In the genomic region with DNA sequence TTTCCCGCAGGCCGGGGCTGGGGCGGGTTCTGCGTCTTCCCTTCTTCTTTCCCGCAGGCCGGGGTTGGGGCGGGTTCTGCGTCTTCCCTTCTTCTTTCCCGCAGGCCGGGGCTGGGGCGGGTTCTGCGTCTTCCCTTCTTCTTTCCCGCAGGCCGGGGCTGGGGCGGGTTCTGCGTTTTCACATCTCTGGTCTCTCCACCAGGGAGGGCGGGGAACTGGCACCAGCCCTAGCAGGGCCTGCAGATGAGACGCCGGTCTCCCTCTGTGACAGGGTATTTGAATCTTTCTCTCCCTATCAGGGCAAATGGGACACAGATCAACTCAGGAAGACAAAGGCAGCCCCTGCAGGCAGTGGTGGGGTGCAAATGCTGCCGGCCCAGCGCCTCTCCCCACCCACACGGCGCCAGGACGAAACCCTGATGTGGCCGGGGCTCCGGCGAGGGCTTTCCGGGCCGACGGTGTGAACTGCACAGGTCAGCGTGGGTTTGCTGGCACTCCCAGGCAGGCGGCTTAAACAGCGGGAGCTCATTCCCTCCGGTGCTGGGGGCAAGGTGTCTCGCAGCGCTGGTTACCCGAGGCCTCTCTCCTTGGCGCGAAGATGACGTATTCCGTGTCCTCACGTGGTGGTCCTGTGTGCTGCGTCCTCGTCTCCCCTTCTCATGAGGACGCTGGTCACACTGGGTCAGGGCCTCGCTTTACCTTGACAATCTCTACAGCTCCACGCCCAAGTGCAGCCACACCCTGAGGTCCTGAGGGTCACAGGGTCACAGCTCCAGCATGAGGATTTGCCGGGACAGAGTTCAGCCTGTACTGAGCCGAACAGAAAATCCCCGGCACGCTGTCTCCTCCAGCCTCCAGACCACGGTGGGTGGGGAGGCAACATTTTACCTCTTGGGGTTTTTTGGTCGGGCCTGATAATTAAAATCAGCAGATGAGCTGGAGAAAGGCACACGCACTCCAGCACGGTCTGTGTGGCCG, we compare ENCODE assay signal across 26 cellular contexts. TPM values are rescaled to one million over a fixed set of nuclear protein-coding genes. Genes with fewer than 3 reads are reported as not detected.
A peak's percentile ranks its signal among the peaks of the same experiment; 100 is the strongest.
DNase-seq lines count a peak whose midpoint lies in the region; ATAC-seq and TF ChIP-seq lines count a peak whose summit lies in the region.
"Had no signal": no experiment of that assay in that cellular context is flagged by ENCODE, and none has a peak within 500 bp of the region (broad histone marks: within the 10 kb centered on the region; RNA-seq: fewer than 3 reads in every experiment).

No MANE protein-coding gene starts in this region.

- H4K8ac ChIP-seq in trophoblast cell (ENCODE audit: low read depth, low read length) = no peak overlapping the region

- no peak overlapping the region for H2BK12ac ChIP-seq in trophoblast cell (ENCODE audit: low read length)

- H3K4me1 ChIP-seq in heart left ventricle = peaks cover 0 to 21% (median 7%) of the 10 kb centered on the region in 12 donors
- H3K4me1 ChIP-seq in heart right ventricle = peaks cover 3 to 16% (median 8%) of the 10 kb centered on the region in 9 donors
- H3K4me1 ChIP-seq in trophoblast cell (ENCODE audit: control insufficient read depth in 1 of 2, insufficient read depth in 2 of 2, low read length in 2 of 2) = peaks cover 8 to 12% of the 10 kb centered on the region in 2 experiments
- H3K4me1 ChIP-seq in upper lobe of right lung = peaks cover 17% of the 10 kb centered on the region
- H3K4me1 ChIP-seq: neural progenitor cell had no signal

- H3K4me3 ChIP-seq in heart left ventricle (no peak overlapping the region), heart right ventricle (no peak overlapping the region), trophoblast cell (ENCODE audit: low read depth, low read length) (no peak overlapping the region), upper lobe of right lung (no peak overlapping the region)
- H3K4me3 ChIP-seq: A549, body of pancreas, esophagus squamous epithelium, neural progenitor cell, SK-N-MC had no signal

- no peak overlapping the region for H4K12ac ChIP-seq in trophoblast cell (ENCODE audit: low read depth, low read length)

- intact Hi-C loops in heart left ventricle (cut with DNase I) = no loop called here
- intact Hi-C loops in heart right ventricle (cut with DNase I) = no loop called here
- intact Hi-C loops in upper lobe of right lung (cut with DNase I) = no loop called here

- peaks cover 5% of the 10 kb centered on the region for H3K9me3 Mint-ChIP-seq in glutamatergic neuron (ENCODE audit: unreplicated experiment)
- H3K9me3 Mint-ChIP-seq: activated B cell treated with CpG ODN at 0.5 μM for 24 hours; neural progenitor cell; stimulated activated naive B cell treated with anti-CD40 and anti-IgM and Interleukin-4, amounts not matched to agents 10 μg/mL and 1 μg/mL and 100 μg/mL, for 72 hours had no signal

- no peak overlapping the region for H3K9ac ChIP-seq in trophoblast cell (ENCODE audit: low read length)
- H3K9ac ChIP-seq: neural progenitor cell had no signal

- no peak overlapping the region for H3K4me3 Mint-ChIP-seq in glutamatergic neuron (ENCODE audit: unreplicated experiment)
- H3K4me3 Mint-ChIP-seq: activated B cell treated with CpG ODN at 0.5 μM for 24 hours; neural progenitor cell; stimulated activated naive B cell treated with anti-CD40 and anti-IgM and Interleukin-4, amounts not matched to agents 10 μg/mL and 1 μg/mL and 100 μg/mL, for 72 hours had no signal

- no peaks in the 10 kb centered on the region for H3K36me3 Mint-ChIP-seq in glutamatergic neuron (ENCODE audit: unreplicated experiment)

- no peak for ATAC-seq in heart left ventricle
- no peak for ATAC-seq in heart right ventricle
- no peak for ATAC-seq in upper lobe of right lung
- ATAC-seq: A549; body of pancreas; foreskin keratinocyte; stimulated activated naive B cell treated with anti-CD40 and anti-IgM and Interleukin-4, amounts not matched to agents 10 μg/mL and 1 μg/mL and 100 μg/mL, for 72 hours had no signal

- no peak overlapping the region for H3K18ac ChIP-seq in trophoblast cell (ENCODE audit: low read length)

- no peak overlapping the region for H3K27ac ChIP-seq in heart left ventricle
- no peak overlapping the region for H3K27ac ChIP-seq in heart right ventricle
- no peak overlapping the region for H3K27ac ChIP-seq in trophoblast cell (ENCODE audit: low read depth, low read length)
- no peak overlapping the region for H3K27ac ChIP-seq in upper lobe of right lung
- H3K27ac ChIP-seq: A549, body of pancreas, esophagus squamous epithelium, foreskin keratinocyte, neural progenitor cell, SK-N-MC had no signal

- DNase-seq in heart left ventricle (peak in 3 of 5 donors; percentile 12 to 57 (median 19)), heart right ventricle (no peak), glutamatergic neuron (peak; percentile 19), trophoblast cell (no peak), upper lobe of right lung (peak; percentile 60), dedifferentiated amniotic fluid mesenchymal stem cell (ENCODE audit: extremely low spot score) (no peak), NCI-H146 (lab: John Stamatoyannopoulos, UW) (no peak), NCI-H446 (lab: John Stamatoyannopoulos, UW) (no peak)
- DNase-seq: activated B cell treated with CpG ODN at 0.5 μM for 24 hours; activated CD4-positive, alpha-beta T cell treated with anti-CD3 and anti-CD28 coated beads, Interleukin-2, amount 50 U/mL, for 4 hours; activated naive CD4-positive, alpha-beta T cell; CD4-positive, alpha-beta memory T cell; esophagus squamous epithelium; foreskin keratinocyte; kidney glomerular epithelial cell; mesenchymal stem cell; NCI-H1694; NCI-H2171; NCI-H510A; RPMI8226; stimulated activated naive B cell treated with anti-CD40 and anti-IgM and Interleukin-4, amounts not matched to agents 10 μg/mL and 1 μg/mL and 100 μg/mL, for 72 hours had no signal

- no peak overlapping the region for H2AFZ ChIP-seq in trophoblast cell (ENCODE audit: insufficient read depth, low read length, poor library complexity)
- H2AFZ ChIP-seq: neural progenitor cell had no signal

- no peak overlapping the region for H3K23ac ChIP-seq in trophoblast cell (ENCODE audit: low read length)

- no peaks in the 10 kb centered on the region for H3K4me1 Mint-ChIP-seq in glutamatergic neuron (ENCODE audit: low read depth, unreplicated experiment)
- H3K4me1 Mint-ChIP-seq: activated B cell treated with CpG ODN at 0.5 μM for 24 hours had no signal

- no peak overlapping the region for H3K27ac Mint-ChIP-seq in glutamatergic neuron (ENCODE audit: unreplicated experiment)
- H3K27ac Mint-ChIP-seq: activated B cell treated with CpG ODN at 0.5 μM for 24 hours; stimulated activated naive B cell treated with anti-CD40 and anti-IgM and Interleukin-4, amounts not matched to agents 10 μg/mL and 1 μg/mL and 100 μg/mL, for 72 hours had no signal

- H3K9me3 ChIP-seq in heart left ventricle (no peaks in the 10 kb centered on the region), heart right ventricle (no peaks in the 10 kb centered on the region), trophoblast cell (ENCODE audit: insufficient read depth, low read depth, low read length) (peaks cover 9% of the 10 kb centered on the region), upper lobe of right lung (no peaks in the 10 kb centered on the region)
- H3K9me3 ChIP-seq: A549, body of pancreas, esophagus squamous epithelium had no signal

- TF ChIP-seq POLR2A in heart left ventricle (IDR thresholded peaks at IDR 0.05) = no peak

- H3K79me2 ChIP-seq in trophoblast cell (ENCODE audit: control insufficient read depth, insufficient read depth, low read length, poor library complexity) = no peaks in the 10 kb centered on the region

- no peak overlapping the region for H3K4me2 ChIP-seq in trophoblast cell (ENCODE audit: low read length)
- H3K4me2 ChIP-seq: A549, neural progenitor cell had no signal

- 91 to 96% (median 95%) methylated on average over 45 to 50 of the region's 56 CpGs for WGBS in heart left ventricle, 4 donors
- WGBS in heart right ventricle, 2 donors = 92 to 95% methylated on average over 48 to 49 of the region's 56 CpGs
- WGBS in trophoblast cell (ENCODE audit: extremely low coverage, insufficient coverage, insufficient read length) = no CpG with 5 or more reads among the region's 56 CpGs

- TF ChIP-seq CTCF in heart left ventricle (IDR thresholded peaks at IDR 0.05) = no peak
- no peak for TF ChIP-seq CTCF in heart right ventricle (IDR thresholded peaks at IDR 0.05)
- TF ChIP-seq CTCF in glutamatergic neuron (IDR thresholded peaks at IDR 0.05; ENCODE audit: partially characterized antibody, unreplicated experiment) = no peak
- TF ChIP-seq CTCF in upper lobe of right lung (IDR thresholded peaks at IDR 0.05) = no peak

- H2AK5ac ChIP-seq in trophoblast cell (ENCODE audit: low read length) = no peak overlapping the region

- H3K36me3 ChIP-seq in heart left ventricle (peaks cover 0 to 62% (median 17%) of the 10 kb centered on the region in 9 donors), heart right ventricle (peaks cover 0 to 54% (median 3%) of the 10 kb centered on the region in 9 donors), trophoblast cell (ENCODE audit: control insufficient read depth in 1 of 2, insufficient read depth in 2 of 2, low read length in 2 of 2) (peaks cover 27 to 37% of the 10 kb centered on the region in 2 experiments), upper lobe of right lung (peaks cover 8% of the 10 kb centered on the region)
- H3K36me3 ChIP-seq: neural progenitor cell had no signal

- peak overlapping the region; percentile 31 for H4K91ac ChIP-seq in trophoblast cell (ENCODE audit: low read depth, low read length)

- peaks cover 3% of the 10 kb centered on the region for H3K79me1 ChIP-seq in trophoblast cell (ENCODE audit: low read length)

- H3K27me3 ChIP-seq in heart left ventricle (no peaks in the 10 kb centered on the region), heart right ventricle (no peaks in the 10 kb centered on the region), trophoblast cell (ENCODE audit: insufficient read depth, low read length) (no peaks in the 10 kb centered on the region), upper lobe of right lung (no peaks in the 10 kb centered on the region)
- H3K27me3 ChIP-seq: body of pancreas, esophagus squamous epithelium, neural progenitor cell had no signal

- H3K27me3 Mint-ChIP-seq in glutamatergic neuron (ENCODE audit: unreplicated experiment) = peaks cover 7% of the 10 kb centered on the region
- H3K27me3 Mint-ChIP-seq: activated B cell treated with CpG ODN at 0.5 μM for 24 hours; CD4-positive, alpha-beta memory T cell; stimulated activated naive B cell treated with anti-CD40 and anti-IgM and Interleukin-4, amounts not matched to agents 10 μg/mL and 1 μg/mL and 100 μg/mL, for 72 hours had no signal

- H3K4ac ChIP-seq in trophoblast cell (ENCODE audit: low read depth, low read length) = no peak overlapping the region

- no peak overlapping the region for H2BK120ac ChIP-seq in trophoblast cell (ENCODE audit: insufficient read depth, low read length, poor library complexity)

- no peak overlapping the region for H2BK5ac ChIP-seq in trophoblast cell (ENCODE audit: low read depth, low read length, poor library complexity)

- no peak overlapping the region for H3K14ac ChIP-seq in trophoblast cell (ENCODE audit: low read length)

RNA-seq across cellular contexts. Expression of a gene that starts 0.7 kb away (rescaled TPM):
- total RNA-seq in heart left ventricle = 1 to 10 TPM in 1 of 9 donors, under 1 TPM in 7, not detected in 1; 0.07 to 3.1 (median 0.43) TPM
- polyA plus RNA-seq in heart left ventricle = under 1 TPM; 0.15 to 0.18 TPM
- under 1 TPM; 0.15 to 0.80 (median 0.23) TPM for total RNA-seq in heart right ventricle
- under 1 TPM; 0.09 to 0.37 TPM for polyA plus RNA-seq in heart right ventricle
- total RNA-seq in glutamatergic neuron (ENCODE audit: unreplicated experiment) = 0.71 TPM
- polyA plus RNA-seq in trophoblast cell (2013) = 0.12 and 0.15 TPM in 2 replicates
- 21.2 TPM for total RNA-seq in upper lobe of right lung
- total RNA-seq: esophagus squamous epithelium, foreskin keratinocyte, H4 had no signal

Comparison
In these comparisons a context has a peak if more than half of its experiments do, and no peak if none do; other contexts are left out.
1. DNase-seq: peak in heart left ventricle (3 of 5), glutamatergic neuron (single experiment) and upper lobe of right lung (single experiment); none in heart right ventricle (0 of 2), trophoblast cell (0 of 2), dedifferentiated amniotic fluid mesenchymal stem cell (single experiment), NCI-H146 (single experiment) and NCI-H446 (0 of 2).